ENCODE assay signal across 22 cellular contexts in genomic region chr12:116749884-116750283, GRCh38. TPM values are rescaled to one million over a fixed set of nuclear protein-coding genes. Genes with fewer than 3 reads are reported as not detected.
DNase-seq lines count a peak whose midpoint lies in the region; ATAC-seq and TF ChIP-seq lines count a peak whose summit lies in the region.
"Had no signal": no experiment of that assay in that cellular context is flagged by ENCODE, and none has a peak within 500 bp of the region (broad histone marks: within the 10 kb centered on the region; RNA-seq: fewer than 3 reads in every experiment).

No MANE protein-coding gene starts in this region.

- no peak overlapping the region for H3K27ac ChIP-seq in right cardiac atrium (ENCODE audit: low read length)
- H3K27ac ChIP-seq in aorta (ENCODE audit: low read depth in 1 of 2, low read length in 2 of 2), result no peak overlapping the region
- H3K27ac ChIP-seq: 22Rv1, BLaER1, C4-2B had no signal

- no peaks in the 10 kb centered on the region for H3K36me3 ChIP-seq in aorta (ENCODE audit: control insufficient read depth in 1 of 2, insufficient read depth in 2 of 2, low read length in 1 of 2)

- no peaks in the 10 kb centered on the region for H3K36me3 Mint-ChIP-seq in glutamatergic neuron (ENCODE audit: unreplicated experiment)

- H3K9me3 ChIP-seq in right cardiac atrium (ENCODE audit: control insufficient read depth, low read length) (no peaks in the 10 kb centered on the region), aorta (ENCODE audit: control insufficient read depth, low read length) (no peaks in the 10 kb centered on the region)
- H3K9me3 ChIP-seq: BLaER1, Caco-2, HAP-1 had no signal

- H3K9me3 Mint-ChIP-seq in glutamatergic neuron (ENCODE audit: unreplicated experiment), result no peaks in the 10 kb centered on the region
- H3K9me3 Mint-ChIP-seq: CD8-positive, alpha-beta T cell; GM23338 had no signal

- intact Hi-C loops in right cardiac atrium (cut with DNase I) (no loop called here), cardiac septum (cut with DNase I) (no loop called here), aorta (cut with DNase I) (no loop called here)

- peak in 2 of 3 donors; percentile 37 to 43 for DNase-seq in right cardiac atrium
- no peak for DNase-seq in cardiac septum (ENCODE audit: low spot score)
- DNase-seq in glutamatergic neuron, result peak; percentile 20
- DNase-seq in mesenteric fat pad (ENCODE audit: low spot score), result peak; percentile 69
- no peak for DNase-seq in aorta
- DNase-seq in NCI-H1105 treated with DMSO at 0.1 percent for 48 hours (lab: John Stamatoyannopoulos, UW), result no peak
- no peak for DNase-seq in DMS53 treated with DMSO at 0.1 percent for 48 hours (lab: John Stamatoyannopoulos, UW; ENCODE audit: unreplicated experiment)
- DNase-seq: Caco-2; CD4-positive, CD25-positive, alpha-beta regulatory T cell; CD8-positive, alpha-beta T cell; DMS153; DMS79; EL; GDM1 had no signal

- no peak overlapping the region for H3K4me3 Mint-ChIP-seq in glutamatergic neuron (ENCODE audit: unreplicated experiment)
- H3K4me3 Mint-ChIP-seq: B cell; CD4-positive, CD25-positive, alpha-beta regulatory T cell; CD8-positive, alpha-beta T cell; GM23338 had no signal

- H3K4me3 ChIP-seq in right cardiac atrium (ENCODE audit: low read length), result no peak overlapping the region
- H3K4me3 ChIP-seq in aorta (ENCODE audit: low read length in 2 of 2), result no peak overlapping the region
- H3K4me3 ChIP-seq: BLaER1, GM12878, GM23338, HAP-1 had no signal

- no peak for ATAC-seq in right cardiac atrium
- ATAC-seq in aorta (ENCODE audit: low FRiP score), result peak; percentile 19
- no peak for ATAC-seq in HG03039 (IDR thresholded peaks at IDR 0.05; ENCODE audit: unreplicated experiment)
- ATAC-seq: CD8-positive, alpha-beta T cell; GM12878; GM23338 had no signal

- H3K4me1 Mint-ChIP-seq in glutamatergic neuron (ENCODE audit: low read depth, unreplicated experiment), result peaks cover 1% of the 10 kb centered on the region
- H3K4me1 Mint-ChIP-seq: B cell; CD4-positive, CD25-positive, alpha-beta regulatory T cell; GM23338 had no signal

- no peaks in the 10 kb centered on the region for H3K27me3 ChIP-seq in right cardiac atrium (ENCODE audit: control insufficient read depth, insufficient read depth)
- no peaks in the 10 kb centered on the region for H3K27me3 ChIP-seq in aorta (ENCODE audit: control insufficient read depth in 1 of 2, insufficient read depth in 2 of 2, low read length in 1 of 2)
- H3K27me3 ChIP-seq: BLaER1 had no signal

- TF ChIP-seq CTCF in glutamatergic neuron (IDR thresholded peaks at IDR 0.05; ENCODE audit: partially characterized antibody, unreplicated experiment), result no peak

- H3K4me1 ChIP-seq in right cardiac atrium (ENCODE audit: control insufficient read depth, insufficient read depth, low read length) (no peaks in the 10 kb centered on the region), aorta (ENCODE audit: control insufficient read depth in 1 of 2, insufficient read depth in 2 of 2, low read length in 2 of 2) (no peaks in the 10 kb centered on the region)
- H3K4me1 ChIP-seq: BLaER1, Caco-2, HAP-1 had no signal

- no peak overlapping the region for H3K27ac Mint-ChIP-seq in glutamatergic neuron (ENCODE audit: unreplicated experiment)
- H3K27ac Mint-ChIP-seq: B cell; CD4-positive, CD25-positive, alpha-beta regulatory T cell; CD8-positive, alpha-beta T cell; GM23338 had no signal

- no peaks in the 10 kb centered on the region for H3K27me3 Mint-ChIP-seq in glutamatergic neuron (ENCODE audit: unreplicated experiment)
- H3K27me3 Mint-ChIP-seq: B cell; CD4-positive, CD25-positive, alpha-beta regulatory T cell had no signal

- 91% methylated on average over 26 of the region's 26 CpGs for WGBS in right cardiac atrium
- 94% methylated on average over 26 of the region's 26 CpGs for WGBS in aorta, 2 donors

RNA-seq across cellular contexts. Expression of gene RNFT2, which starts 11.8 kb away (rescaled TPM):
- total RNA-seq in right cardiac atrium (1 to 10 TPM; 1.4 to 3.8 (median 2.5) TPM), cardiac septum (0.78 TPM), glutamatergic neuron (ENCODE audit: unreplicated experiment) (55.8 TPM), mesenteric fat pad (2.1 TPM), aorta (1 to 10 TPM; 3.0 to 3.1 TPM)
- polyA plus RNA-seq in right cardiac atrium (0.81 TPM), aorta (1 to 10 TPM; 1.6 to 1.8 TPM)

RNA-seq across cellular contexts. Expression of gene SPRING1, which starts 12.0 kb away (rescaled TPM):
- total RNA-seq in right cardiac atrium (10 to 100 TPM in 2 of 4 donors, 1 to 10 TPM in 2; 9.2 to 16.0 (median 10.3) TPM), cardiac septum (10.5 TPM), glutamatergic neuron (ENCODE audit: unreplicated experiment) (40.8 TPM), mesenteric fat pad (21.5 TPM), aorta (10 to 100 TPM; 16.5 to 18.9 TPM)
- polyA plus RNA-seq in right cardiac atrium (7.5 TPM), aorta (10 to 100 TPM; 12.7 to 13.9 TPM)

Comparison
In these comparisons a context has a peak if more than half of its experiments do, and no peak if none do; other contexts are left out.
1. DNase-seq: peak in right cardiac atrium (2 of 3), glutamatergic neuron (single experiment) and mesenteric fat pad (single experiment); none in cardiac septum (single experiment), aorta (0 of 2), NCI-H1105 treated with DMSO at 0.1 percent for 48 hours (single experiment) and DMS53 treated with DMSO at 0.1 percent for 48 hours (single experiment).
2. RNA of gene RNFT2, which starts 11.8 kb away (total RNA-seq): 55.8 TPM in glutamatergic neuron (single experiment); 3.0 to 3.1 TPM in aorta, 1.4 to 3.8 TPM in right cardiac atrium, 2.1 TPM in mesenteric fat pad (single experiment) and 0.78 TPM in cardiac septum (single experiment); every median in the first group is over 10 times any median in the second.